In the genomic region with DNA sequence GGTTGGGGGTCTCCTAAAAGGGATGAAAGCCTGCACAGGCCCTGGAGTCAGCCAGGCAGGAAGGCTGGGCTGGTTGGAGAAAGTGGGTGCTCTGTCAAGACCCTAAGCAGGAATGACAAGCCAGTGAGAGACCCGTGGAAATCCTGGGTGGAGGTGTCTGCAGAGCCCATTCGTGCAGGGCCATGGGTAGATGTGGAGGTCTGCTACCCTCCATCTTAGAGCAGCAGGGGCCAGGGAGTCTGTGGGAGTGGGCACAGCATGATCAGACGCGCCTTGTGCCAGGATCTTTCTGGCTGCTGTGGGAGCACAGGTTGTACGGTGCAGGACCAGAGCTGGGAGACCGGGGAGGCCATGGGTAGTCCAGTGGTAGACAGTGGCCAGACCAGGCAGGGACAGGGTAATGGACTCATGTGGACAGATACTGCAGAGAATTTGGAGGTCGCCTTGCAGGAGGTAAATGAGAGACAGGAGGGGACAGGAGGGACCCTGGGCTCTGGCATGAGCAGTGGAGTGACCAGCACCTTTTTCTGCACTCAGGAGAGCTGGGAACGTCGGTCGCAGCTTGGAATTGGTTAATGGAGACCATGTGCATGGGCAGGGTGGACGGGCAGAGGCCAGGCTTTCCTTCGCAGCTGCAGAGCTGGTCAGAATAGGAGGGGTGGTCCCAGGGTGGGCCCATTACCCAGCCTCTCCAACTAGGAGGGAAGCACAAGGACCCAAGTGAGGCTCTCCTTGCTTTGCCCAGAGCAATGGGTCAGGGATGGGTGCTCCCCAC, we compare ENCODE assay signal across 29 cellular contexts.
"Had no signal": no experiment of that assay in that cellular context is flagged by ENCODE, and none has a peak within 500 bp of the region (broad histone marks: within the 10 kb centered on the region; RNA-seq: fewer than 3 reads in every experiment).

No MANE protein-coding gene starts in this region.

- H3K27me3 Mint-ChIP-seq: dendritic cell treated with granulocyte-macrophage colony-stimulating factor and Interleukin-4, amounts not matched to agents 40 ng/mL and 50 ng/mL, for 4 days had no signal

- H3K4me1 Mint-ChIP-seq: central memory CD8-positive, alpha-beta T cell had no signal

- DNase-seq: colonic mucosa; effector CD8-positive, alpha-beta T cell; endodermal cell; foreskin keratinocyte; heart left ventricle; left cardiac atrium; left lung; mesenchymal stem cell; mucosa of descending colon; naive B cell; pancreas; right lobe of liver; stimulated activated CD4-positive, alpha-beta T cell treated with anti-CD3 and anti-CD28 coated beads, Interleukin-12 subunit alpha, Interleukin-12 subunit beta, amount 100 ng/mL, for 4 hours; stimulated activated CD4-positive, alpha-beta T cell treated with anti-CD3 and anti-CD28 coated beads, Interleukin-1b, Interleukin-23, amount 100 ng/mL, for 48 hours; stimulated activated CD4-positive, alpha-beta T cell treated with anti-CD3 and anti-CD28 coated beads, Interleukin-4, amount 100 ng/mL, for 1 hour; stimulated activated CD8-positive, alpha-beta memory T cell treated with anti-CD3 and anti-CD28 coated beads, Interleukin-4, amount 100 ng/mL, for 48 hours; transverse colon had no signal

- H3K4me3 ChIP-seq: colonic mucosa, gastroesophageal sphincter, heart left ventricle, hepatocyte, left lung, mucosa of descending colon, pancreas, right lobe of liver, smooth muscle cell, suprapubic skin, transverse colon had no signal

- H3K4me1 ChIP-seq: colonic mucosa, foreskin keratinocyte, gastroesophageal sphincter, left lung, pancreas, right lobe of liver, suprapubic skin, transverse colon had no signal

- H3K4me3 Mint-ChIP-seq: central memory CD8-positive, alpha-beta T cell; dendritic cell treated with granulocyte-macrophage colony-stimulating factor and Interleukin-4, amounts not matched to agents 40 ng/mL and 50 ng/mL, for 4 days; endodermal cell; mesothelial cell of epicardium; naive B cell; stimulated activated naive CD8-positive, alpha-beta T cell treated with anti-CD3 and anti-CD28 coated beads, Interleukin-15, Interleukin-2, amounts not matched to agents 100 ng/mL and 50 ng/mL, for 24 hours had no signal

- H3K27ac Mint-ChIP-seq: dendritic cell treated with granulocyte-macrophage colony-stimulating factor and Interleukin-4, amounts not matched to agents 40 ng/mL and 50 ng/mL, for 4 days; endodermal cell; mesothelial cell of epicardium; naive B cell; progenitor cell of endocrine pancreas; stimulated activated naive CD8-positive, alpha-beta T cell treated with anti-CD3 and anti-CD28 coated beads, Interleukin-15, Interleukin-2, amounts not matched to agents 100 ng/mL and 50 ng/mL, for 24 hours had no signal

- H3K36me3 Mint-ChIP-seq: mesothelial cell of epicardium, naive B cell had no signal

- H3K9me3 ChIP-seq: colonic mucosa, gastroesophageal sphincter, heart left ventricle, left lung, mucosa of descending colon, neutrophil, pancreas, right lobe of liver, suprapubic skin, transverse colon had no signal

- H3K27ac ChIP-seq: colonic mucosa, epithelial cell of prostate, foreskin keratinocyte, gastroesophageal sphincter, heart left ventricle, hepatocyte, left lung, neutrophil, pancreas, right lobe of liver, suprapubic skin, transverse colon had no signal

- H3K36me3 ChIP-seq: colonic mucosa, gastroesophageal sphincter, heart left ventricle, left lung, neutrophil, pancreas, right lobe of liver, suprapubic skin, transverse colon had no signal

- H3K9me3 Mint-ChIP-seq: central memory CD8-positive, alpha-beta T cell; dendritic cell treated with granulocyte-macrophage colony-stimulating factor and Interleukin-4, amounts not matched to agents 40 ng/mL and 50 ng/mL, for 4 days; endodermal cell; mesothelial cell of epicardium; stimulated activated naive CD8-positive, alpha-beta T cell treated with anti-CD3 and anti-CD28 coated beads, Interleukin-15, Interleukin-2, amounts not matched to agents 100 ng/mL and 50 ng/mL, for 24 hours had no signal

- ATAC-seq: esophagus mucosa, foreskin keratinocyte, gastroesophageal sphincter, heart left ventricle, left cardiac atrium, left lung, mucosa of descending colon, pancreas had no signal

- H3K27me3 ChIP-seq: colonic mucosa, gastroesophageal sphincter, heart left ventricle, hepatocyte, left lung, neutrophil, pancreas, right lobe of liver, suprapubic skin, transverse colon had no signal
